17 cellular contexts compared by ENCODE assay signal in the genomic region with DNA sequence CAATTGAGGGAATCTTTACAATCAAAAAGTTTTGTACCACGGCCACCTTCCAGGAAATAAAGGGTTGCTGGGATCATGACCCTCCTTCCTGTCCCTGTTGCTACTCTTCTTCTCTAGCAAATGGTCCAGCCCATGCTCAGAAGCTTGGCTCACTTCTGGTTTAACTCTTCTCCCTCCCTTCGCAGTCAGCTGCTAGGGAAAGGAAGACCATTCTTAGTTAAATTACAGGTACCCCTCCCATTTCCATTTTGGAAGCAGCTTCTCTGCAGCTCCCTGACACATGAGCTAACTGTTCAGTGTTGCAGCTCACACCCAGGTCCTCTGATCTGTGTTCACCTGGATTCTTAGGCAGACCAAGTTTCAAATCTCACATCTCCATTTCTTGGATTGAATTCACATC.
DNase-seq lines count a peak whose midpoint lies in the region; ATAC-seq, FAIRE-seq and TF ChIP-seq lines count a peak whose summit lies in the region.
"Had no signal": no experiment of that assay in that cellular context is flagged by ENCODE, and none has a peak within 500 bp of the region (broad histone marks: within the 10 kb centered on the region; RNA-seq: fewer than 3 reads in every experiment).

No MANE protein-coding gene starts in this region.

- H3K27me3 Mint-ChIP-seq in CD4-positive, alpha-beta memory T cell: no peaks in the 10 kb centered on the region
- H3K27me3 Mint-ChIP-seq in activated T-helper 17 cell treated with anti-CD3 and anti-CD28 coated beads, Interleukin-2, amount 50 U/mL, for 72 hours: no peaks in the 10 kb centered on the region
- no peaks in the 10 kb centered on the region for H3K27me3 Mint-ChIP-seq in naive B cell

- FAIRE-seq in GM12892 (lab: Jason Lieb, UNC): peak; percentile 9
- FAIRE-seq: K562 had no signal

- intact Hi-C loops in CD4-positive, alpha-beta memory T cell (cut with micrococcal nuclease): loop anchor here (10.0 kb wide), 1 partner anchor 1893 kb away; the partner anchor contains the start of gene RHBDD1
- intact Hi-C loops in dorsolateral prefrontal cortex (cut with DNase I): no loop called here

- peak overlapping the region; percentile 15 to 82 (median 58) for H3K27ac Mint-ChIP-seq in CD4-positive, alpha-beta memory T cell
- H3K27ac Mint-ChIP-seq in activated T-helper 17 cell treated with anti-CD3 and anti-CD28 coated beads, Interleukin-2, amount 50 U/mL, for 72 hours: peak overlapping the region; percentile 55
- peak overlapping the region; percentile 4 to 87 (median 60) for H3K27ac Mint-ChIP-seq in naive B cell
- H3K27ac Mint-ChIP-seq: progenitor cell of endocrine pancreas had no signal

- CTCF ChIA-PET in CD4-positive, alpha-beta memory T cell (lab: Charles Lee; ENCODE audit: partially characterized antibody): interaction anchor here (1.3 to 2.3 kb wide), 4 partner anchors 10 to 60 kb away, joined by 3 to 14 read pairs (median 6); no protein-coding TSS in a partner anchor

- peak overlapping the region in 7 of 8 donors; percentile 15 to 82 (median 69) for H3K4me3 Mint-ChIP-seq in CD4-positive, alpha-beta memory T cell
- peak overlapping the region; percentile 98 for H3K4me3 Mint-ChIP-seq in activated T-helper 17 cell treated with anti-CD3 and anti-CD28 coated beads, Interleukin-2, amount 50 U/mL, for 72 hours
- H3K4me3 Mint-ChIP-seq in naive B cell: peak overlapping the region; percentile 5 to 94 (median 52)

- H3K4me1 ChIP-seq in CD4-positive, alpha-beta memory T cell (ENCODE audit: insufficient read depth, low read length): peaks cover 88% of the 10 kb centered on the region

- H3K4me1 Mint-ChIP-seq in CD4-positive, alpha-beta memory T cell: peaks cover 58 to 90% (median 71%) of the 10 kb centered on the region in 4 donors
- H3K4me1 Mint-ChIP-seq in activated T-helper 17 cell treated with anti-CD3 and anti-CD28 coated beads, Interleukin-2, amount 50 U/mL, for 72 hours: peaks cover 42% of the 10 kb centered on the region
- H3K4me1 Mint-ChIP-seq in naive B cell: peaks cover 72 to 82% (median 80%) of the 10 kb centered on the region in 3 donors

- POLR2A ChIA-PET in CD4-positive, alpha-beta memory T cell (lab: Charles Lee; ENCODE audit: partially characterized antibody): interaction anchor here (1.0 to 17.7 kb wide), 6 partner anchors 8 to 59 kb away, joined by 3 to 279 read pairs (median 4); no protein-coding TSS in a partner anchor

- no peak for ATAC-seq in activated T-helper 17 cell treated with anti-CD3 and anti-CD28 coated beads, Interleukin-2, amount 50 U/mL, for 72 hours (replicated peaks)
- ATAC-seq in naive B cell (ENCODE audit: low read depth in 2 of 2): no peak
- no peak for ATAC-seq in HG03520 (IDR thresholded peaks at IDR 0.05; ENCODE audit: unreplicated experiment)
- no peak for ATAC-seq in GM19455 (IDR thresholded peaks at IDR 0.05; ENCODE audit: unreplicated experiment)
- ATAC-seq: esophagus mucosa, heart left ventricle, K562, left colon had no signal

- no peak overlapping the region for H3K4me3 ChIP-seq in CD4-positive, alpha-beta memory T cell (ENCODE audit: low read length in 2 of 2)
- no peak overlapping the region for H3K4me3 ChIP-seq in dorsolateral prefrontal cortex
- H3K4me3 ChIP-seq: heart left ventricle, K562, SJSA1 had no signal

- TF ChIP-seq POLR2A in GM12892 (IDR thresholded peaks at IDR 0.05; ENCODE audit: low read depth, low read length): no peak

- H3K36me3 Mint-ChIP-seq in CD4-positive, alpha-beta memory T cell: peaks cover 15 to 23% of the 10 kb centered on the region in 2 donors
- H3K36me3 Mint-ChIP-seq in activated T-helper 17 cell treated with anti-CD3 and anti-CD28 coated beads, Interleukin-2, amount 50 U/mL, for 72 hours (ENCODE audit: low read depth): peaks cover 93% of the 10 kb centered on the region
- peaks cover 0 to 6% of the 10 kb centered on the region in 2 donors for H3K36me3 Mint-ChIP-seq in naive B cell

- no peaks in the 10 kb centered on the region for H3K9me3 ChIP-seq in CD4-positive, alpha-beta memory T cell (ENCODE audit: control insufficient read depth in 1 of 2, low read length in 2 of 2)
- H3K9me3 ChIP-seq: heart left ventricle, SJSA1 had no signal

- DNase-seq in CD4-positive, alpha-beta memory T cell: no peak
- no peak for DNase-seq in GM12892 (ENCODE audit: insufficient read length)
- DNase-seq in naive B cell: no peak
- DNase-seq in dorsolateral prefrontal cortex: no peak
- no peak for DNase-seq in SKM-1 (lab: John Stamatoyannopoulos, UW; ENCODE audit: unreplicated experiment)
- DNase-seq: C1 segment of cervical spinal cord, dermis blood vessel endothelial cell, heart left ventricle, left colon, NCI-H1417 had no signal

- H3K36me3 ChIP-seq in CD4-positive, alpha-beta memory T cell (ENCODE audit: insufficient read depth, low read length): no peaks in the 10 kb centered on the region
- H3K36me3 ChIP-seq: heart left ventricle had no signal

- H3K9me3 Mint-ChIP-seq in CD4-positive, alpha-beta memory T cell: no peaks in the 10 kb centered on the region
- no peaks in the 10 kb centered on the region for H3K9me3 Mint-ChIP-seq in activated T-helper 17 cell treated with anti-CD3 and anti-CD28 coated beads, Interleukin-2, amount 50 U/mL, for 72 hours
- H3K9me3 Mint-ChIP-seq in naive B cell: peaks cover 0 to 2% (median 0%) of the 10 kb centered on the region in 7 donors

- no peak for TF ChIP-seq CTCF in dorsolateral prefrontal cortex (IDR thresholded peaks at IDR 0.05 in 54 of 56, conservative IDR thresholded peaks at IDR 0.05 in 2 of 56; ENCODE audit: low read depth in 1 of 56, partially characterized antibody in 56 of 56)

- H3K27ac ChIP-seq in CD4-positive, alpha-beta memory T cell (ENCODE audit: low read depth, low read length): no peak overlapping the region
- peak overlapping the region in 11 of 59 donors; percentile 3 to 68 (median 25) for H3K27ac ChIP-seq in dorsolateral prefrontal cortex
- H3K27ac ChIP-seq: heart left ventricle, SJSA1 had no signal

- H3K27me3 ChIP-seq in CD4-positive, alpha-beta memory T cell (ENCODE audit: insufficient read depth, low read length): no peaks in the 10 kb centered on the region
- H3K27me3 ChIP-seq in dorsolateral prefrontal cortex: peaks cover 0 to 2% (median 0%) of the 10 kb centered on the region in 45 donors
- H3K27me3 ChIP-seq: heart left ventricle, SJSA1 had no signal
